ENCODE assay signal across 21 cellular contexts in the genomic region with DNA sequence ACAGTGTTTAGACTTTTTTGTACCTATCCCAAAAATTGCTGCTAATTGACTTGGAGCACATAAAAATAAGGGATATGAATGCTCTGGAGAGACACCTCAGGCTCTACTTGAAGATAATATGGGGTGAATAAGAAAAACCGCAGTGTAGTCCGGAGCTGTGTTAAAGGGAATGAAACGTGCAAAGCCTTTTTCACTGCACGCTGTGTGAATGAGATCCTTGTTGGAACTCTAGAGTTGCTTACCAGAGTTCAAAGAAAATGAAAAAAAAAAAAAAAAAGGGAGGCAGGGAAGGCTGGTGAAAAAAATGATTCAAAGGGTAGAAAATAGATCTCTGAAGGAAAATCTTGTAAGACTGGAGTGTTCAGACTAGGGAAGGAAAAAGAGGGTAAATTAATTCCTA.
DNase-seq lines count a peak whose midpoint lies in the region; ATAC-seq and TF ChIP-seq lines count a peak whose summit lies in the region.
"Had no signal": no experiment of that assay in that cellular context is flagged by ENCODE, and none has a peak within 500 bp of the region (broad histone marks: within the 10 kb centered on the region; RNA-seq: fewer than 3 reads in every experiment).

No MANE protein-coding gene starts in this region.

- no peaks in the 10 kb centered on the region for H3K36me3 ChIP-seq in thoracic aorta
- H3K36me3 ChIP-seq: BE2C; BLaER1 treated with 17β-estradiol and CSF1 and Interleukin-3, amounts not matched to agents 10 nM and 100 nM; HAP-1 had no signal

- H3K27ac ChIP-seq in thoracic aorta = peak overlapping the region; percentile 36 to 42
- H3K27ac ChIP-seq: 22Rv1; BLaER1 treated with 17β-estradiol and CSF1 and Interleukin-3, amounts not matched to agents 10 nM and 100 nM had no signal

- no peak overlapping the region for H3K4me3 ChIP-seq in thoracic aorta
- H3K4me3 ChIP-seq: A549; BLaER1 treated with 17β-estradiol and CSF1 and Interleukin-3, amounts not matched to agents 10 nM and 100 nM; HAP-1 had no signal

- no peak for TF ChIP-seq CTCF in thoracic aorta (IDR thresholded peaks at IDR 0.05)

- H3K4me1 ChIP-seq in thoracic aorta (ENCODE audit: control insufficient read depth in 1 of 2, low read depth in 2 of 2) = peaks cover 49 to 97% of the 10 kb centered on the region in 2 donors
- H3K4me1 ChIP-seq: BE2C; BLaER1 treated with 17β-estradiol and CSF1 and Interleukin-3, amounts not matched to agents 10 nM and 100 nM; HAP-1 had no signal

- H3K9me3 ChIP-seq in thoracic aorta = no peaks in the 10 kb centered on the region
- H3K9me3 ChIP-seq: A549; BE2C; BLaER1 treated with 17β-estradiol and CSF1 and Interleukin-3, amounts not matched to agents 10 nM and 100 nM; HAP-1 had no signal

- DNase-seq in COLO829 (ENCODE audit: low spot score) (peak; percentile 56), RPMI7951 (ENCODE audit: low read depth) (peak; percentile 40), foreskin melanocyte (peak; percentile 82), thoracic aorta (ENCODE audit: low spot score) (no peak), A172 (ENCODE audit: low spot score) (no peak), NCI-H226 (no peak)
- DNase-seq: ACHN; AML-193; BE2C; CD4-positive, alpha-beta T cell; CD8-positive, alpha-beta memory T cell; COR-L47; DMS153; DND-41; GOT3 had no signal

- ATAC-seq in thoracic aorta (ENCODE audit: insufficient number of reproducible peaks, low FRiP score, low read depth) (no peak), HG02798 (IDR thresholded peaks at IDR 0.05; ENCODE audit: poor library complexity, unreplicated experiment) (no peak), HG02884 (IDR thresholded peaks at IDR 0.05; ENCODE audit: unreplicated experiment) (no peak)
- ATAC-seq: A549 had no signal

- no peaks in the 10 kb centered on the region for H3K27me3 ChIP-seq in thoracic aorta (replicated peaks; ENCODE audit: insufficient read depth)
- H3K27me3 ChIP-seq: BE2C; BLaER1 treated with 17β-estradiol and CSF1 and Interleukin-3, amounts not matched to agents 10 nM and 100 nM had no signal

Comparison
In these comparisons a context has a peak if more than half of its experiments do, and no peak if none do; other contexts are left out.
1. DNase-seq: peak in COLO829 (single experiment), RPMI7951 (single experiment) and foreskin melanocyte (single experiment); none in thoracic aorta (single experiment), A172 (single experiment) and NCI-H226 (single experiment).